ENCODE assay signal across 8 cellular contexts in the genomic region with DNA sequence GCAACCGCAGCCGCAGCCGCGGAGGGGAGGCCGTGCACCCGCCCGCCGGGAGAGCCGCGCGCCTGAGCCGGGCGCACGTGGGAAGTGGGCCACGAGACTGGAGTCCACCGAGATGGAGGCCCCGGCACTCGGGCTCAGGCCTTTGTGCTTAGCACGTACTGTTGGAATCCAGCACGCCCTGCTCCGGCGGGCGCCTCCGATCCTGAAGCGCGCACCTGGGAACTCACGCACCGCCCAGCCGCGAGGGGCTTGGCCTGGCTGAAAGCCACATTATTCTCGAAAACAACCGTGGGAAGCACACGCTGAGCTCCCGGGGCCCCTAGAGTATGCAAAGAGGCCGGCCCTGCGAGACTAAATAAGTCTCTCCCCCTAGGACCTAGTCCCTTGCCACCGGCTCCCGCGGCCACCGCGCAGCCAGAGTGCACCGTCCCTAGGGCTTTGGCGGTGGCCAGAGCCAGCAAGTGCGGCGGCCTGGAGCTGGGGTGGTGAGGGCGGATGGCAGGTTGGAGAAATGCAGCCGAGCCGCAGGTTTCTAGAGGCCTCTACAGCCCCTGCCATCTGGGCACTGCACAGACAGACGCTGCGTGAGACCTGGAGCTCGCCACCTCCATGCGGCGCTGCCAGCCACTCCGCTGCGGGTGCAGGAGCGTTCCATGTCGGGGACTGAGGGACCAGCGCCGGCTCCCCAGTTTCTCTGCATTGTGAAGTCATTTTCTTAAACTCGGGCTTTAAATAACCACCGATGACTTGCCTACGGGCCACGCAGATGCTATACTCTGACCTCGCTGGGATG. TPM values are rescaled to one million over a fixed set of nuclear protein-coding genes. Genes with fewer than 3 reads are reported as not detected.
DNase-seq lines count a peak whose midpoint lies in the region; ATAC-seq and TF ChIP-seq lines count a peak whose summit lies in the region.

No MANE protein-coding gene starts in this region.

- peak overlapping the region; percentile 47 for H3K4me3 Mint-ChIP-seq in activated naive CD4-positive, alpha-beta T cell treated with anti-CD3 and anti-CD28 coated beads, Interleukin-2, amount 10 ng/mL, durations not matched to agents 7 days and 5 days

- no peak for TF ChIP-seq CTCF in ovary (IDR thresholded peaks at IDR 0.05)

- no peak overlapping the region for H3K27ac ChIP-seq in ovary

- CTCF ChIA-PET in activated naive CD4-positive, alpha-beta T cell treated with anti-CD3 and anti-CD28 coated beads, Interleukin-2, amount 10 ng/mL, durations not matched to agents 7 days and 5 days (lab: Charles Lee) = interaction anchor here (0.6 to 4.2 kb wide), 20 partner anchors 9 to 1572 kb away, joined by 3 to 36 read pairs (median 3); no protein-coding TSS in a partner anchor

- H3K9me3 Mint-ChIP-seq in activated naive CD4-positive, alpha-beta T cell treated with anti-CD3 and anti-CD28 coated beads, Interleukin-2, amount 10 ng/mL, durations not matched to agents 7 days and 5 days = no peaks in the 10 kb centered on the region

- intact Hi-C loops in Right ventricle myocardium superior (cut with DNase I) (loop anchor here (1.0 kb wide), 1 partner anchor 489 kb away; no protein-coding TSS in a partner anchor), ovary (cut with DNase I) (loop anchor here (5.0 to 10.0 kb wide), 3 partner anchors 492 to 1404 kb away; no protein-coding TSS in a partner anchor)

- no peak for TF ChIP-seq POLR2A in ovary (IDR thresholded peaks at IDR 0.05)

- no peak for TF ChIP-seq EP300 in ovary (IDR thresholded peaks at IDR 0.05)

- DNase-seq in NCI-H510A treated with DMSO at 0.1 percent for 48 hours (lab: John Stamatoyannopoulos, UW) (peak; percentile 72), Right ventricle myocardium superior (peak; percentile 69), ovary (peak in 3 of 5 donors; percentile 21 to 43 (median 27)), dedifferentiated amniotic fluid mesenchymal stem cell (ENCODE audit: extremely low spot score) (no peak), UCSD-AML1 (lab: John Stamatoyannopoulos, UW; ENCODE audit: unreplicated experiment) (no peak)
- DNase-seq in activated naive CD4-positive, alpha-beta T cell treated with anti-CD3 and anti-CD28 coated beads, Interleukin-2, amount 10 ng/mL, durations not matched to agents 7 days and 5 days = peak; percentile 59

- no peaks in the 10 kb centered on the region for H3K9me3 ChIP-seq in ovary

- peaks cover 6% of the 10 kb centered on the region for H3K4me1 ChIP-seq in ovary (ENCODE audit: insufficient read depth)

- H3K27ac Mint-ChIP-seq in activated naive CD4-positive, alpha-beta T cell treated with anti-CD3 and anti-CD28 coated beads, Interleukin-2, amount 10 ng/mL, durations not matched to agents 7 days and 5 days = no peak overlapping the region

- WGBS in ovary, 3 donors = 1 to 2% (median 1%) methylated on average over 34 to 64 of the region's 64 CpGs

- H3K36me3 ChIP-seq in ovary = no peaks in the 10 kb centered on the region

- H3K4me3 ChIP-seq in ovary = peak overlapping the region; percentile 34

- peaks cover 86% of the 10 kb centered on the region for H3K27me3 Mint-ChIP-seq in activated naive CD4-positive, alpha-beta T cell treated with anti-CD3 and anti-CD28 coated beads, Interleukin-2, amount 10 ng/mL, durations not matched to agents 7 days and 5 days

- no peaks in the 10 kb centered on the region for H3K36me3 Mint-ChIP-seq in activated naive CD4-positive, alpha-beta T cell treated with anti-CD3 and anti-CD28 coated beads, Interleukin-2, amount 10 ng/mL, durations not matched to agents 7 days and 5 days

- H3K4me1 Mint-ChIP-seq in activated naive CD4-positive, alpha-beta T cell treated with anti-CD3 and anti-CD28 coated beads, Interleukin-2, amount 10 ng/mL, durations not matched to agents 7 days and 5 days = peaks cover 14% of the 10 kb centered on the region

- ATAC-seq in GM18520 (IDR thresholded peaks at IDR 0.05; ENCODE audit: unreplicated experiment) = peak; percentile 23
- ATAC-seq in HG02678 (IDR thresholded peaks at IDR 0.05; ENCODE audit: unreplicated experiment) = peak; percentile 51
- peak; percentile 76 for ATAC-seq in Right ventricle myocardium superior (ENCODE audit: poor library complexity)

- no peaks in the 10 kb centered on the region for H3K27me3 ChIP-seq in ovary

RNA-seq across cellular contexts. Expression of a gene that starts 42.0 kb away (rescaled TPM):
- total RNA-seq in Right ventricle myocardium superior = 0.89 TPM
- total RNA-seq in ovary = 1 to 10 TPM; 1.3 to 3.1 (median 1.7) TPM
- polyA plus RNA-seq in ovary = 10 to 100 TPM in 1 of 2 donors, 1 to 10 TPM in 1; 2.4 to 13.8 TPM

Comparison
In these comparisons a context has a peak if more than half of its experiments do, and no peak if none do; other contexts are left out.
1. ATAC-seq: peak in every context shown above with its lines; median percentile 76 in Right ventricle myocardium superior; 51 in HG02678; 23 in GM18520.
2. DNase-seq: peak in NCI-H510A treated with DMSO at 0.1 percent for 48 hours (single experiment), activated naive CD4-positive, alpha-beta T cell treated with anti-CD3 and anti-CD28 coated beads, Interleukin-2, amount 10 ng/mL, durations not matched to agents 7 days and 5 days (single experiment), Right ventricle myocardium superior (single experiment) and ovary (3 of 5); none in dedifferentiated amniotic fluid mesenchymal stem cell (single experiment) and UCSD-AML1 (single experiment).